In genomic region chr4:140523857-140524742, GRCh38 we compare ENCODE assay signal across 8 cellular contexts. TPM values are rescaled to one million over a fixed set of nuclear protein-coding genes. Genes with fewer than 3 reads are reported as not detected.
DNase-seq lines count a peak whose midpoint lies in the region; ATAC-seq, FAIRE-seq and TF ChIP-seq lines count a peak whose summit lies in the region.

Gene ELMOD2, plus strand, starts transcription at chr4:140524168. Its CDS starts 1,261 bp downstream, at chr4:140525429.

- peaks cover 2 to 6% of the 10 kb centered on the region in 2 donors for H3K4me1 ChIP-seq in kidney (ENCODE audit: control insufficient read depth in 1 of 2, insufficient read depth in 1 of 2, low read depth in 1 of 2, low read length in 2 of 2)

- DNase-seq in AG20443 (ENCODE audit: low spot score) = peak; percentile 100
- DNase-seq in NCI-H446 treated with DMSO at 0.1 percent for 48 hours (lab: John Stamatoyannopoulos, UW) = peak; percentile 95
- peak; percentile 98 for DNase-seq in activated CD4-positive, CD25-positive, alpha-beta regulatory T cell treated with anti-CD3 and anti-CD28 coated beads, Interleukin-2, amount 50 U/mL, for 72 hours
- peak; percentile 99 for DNase-seq in cerebellum (ENCODE audit: low spot score)
- DNase-seq in kidney = peak; percentile 100
- DNase-seq in stimulated activated CD4-positive, alpha-beta T cell treated with anti-CD3 and anti-CD28 coated beads, Interleukin-15, amount 100 ng/mL, for 48 hours (ENCODE audit: low read depth in 2 of 2) = peak; percentile 97

- peak; percentile 100 for ATAC-seq in GM19025 (IDR thresholded peaks at IDR 0.05; ENCODE audit: low read depth, unreplicated experiment)
- peak; percentile 100 for ATAC-seq in HG03354 (IDR thresholded peaks at IDR 0.05; ENCODE audit: poor library complexity, severe bottlenecking, unreplicated experiment)

- TF ChIP-seq CTCF in kidney (IDR thresholded peaks at IDR 0.05; ENCODE audit: borderline replicate concordance, extremely low read depth, insufficient read depth) = peak; percentile 92

- peak; percentile 89 for FAIRE-seq in kidney (lab: Jason Lieb, UNC)

- peaks cover 6% of the 10 kb centered on the region in 2 donors for H3K36me3 ChIP-seq in kidney (ENCODE audit: control insufficient read depth in 1 of 2, insufficient read depth in 2 of 2, low read length in 2 of 2)

- peak within 1 kb of the TSS; percentile 34 to 41 for H3K9ac ChIP-seq in kidney (ENCODE audit: low read length in 2 of 2)

- H3K27ac ChIP-seq in kidney (ENCODE audit: low read depth in 2 of 2, low read length in 2 of 2) = peak within 1 kb of the TSS; percentile 65

- H3K9me3 ChIP-seq in kidney (ENCODE audit: control insufficient read depth in 1 of 2, low read length in 2 of 2) = no peaks in the 10 kb centered on the region

- intact Hi-C loops in kidney (cut with DNase I) = no loop called here

- peak within 1 kb of the TSS; percentile 62 to 88 for H3K4me3 ChIP-seq in kidney (ENCODE audit: low read length in 2 of 2)

RNA-seq across cellular contexts. Expression of gene ELMOD2, which starts in this region (rescaled TPM):
- total RNA-seq in cerebellum (76.4 TPM), kidney (25.6 TPM)
- 13.3 TPM for polyA plus RNA-seq in kidney (ENCODE audit: insufficient read depth, low read depth, low replicate concordance)

Comparison
In these comparisons a context has a peak if more than half of its experiments do, and no peak if none do; other contexts are left out.
1. Peak in every context shown above with its lines: DNase-seq, ATAC-seq, H3K4me3 ChIP-seq and H3K27ac ChIP-seq.